13 cellular contexts compared by ENCODE assay signal in the genomic region with DNA sequence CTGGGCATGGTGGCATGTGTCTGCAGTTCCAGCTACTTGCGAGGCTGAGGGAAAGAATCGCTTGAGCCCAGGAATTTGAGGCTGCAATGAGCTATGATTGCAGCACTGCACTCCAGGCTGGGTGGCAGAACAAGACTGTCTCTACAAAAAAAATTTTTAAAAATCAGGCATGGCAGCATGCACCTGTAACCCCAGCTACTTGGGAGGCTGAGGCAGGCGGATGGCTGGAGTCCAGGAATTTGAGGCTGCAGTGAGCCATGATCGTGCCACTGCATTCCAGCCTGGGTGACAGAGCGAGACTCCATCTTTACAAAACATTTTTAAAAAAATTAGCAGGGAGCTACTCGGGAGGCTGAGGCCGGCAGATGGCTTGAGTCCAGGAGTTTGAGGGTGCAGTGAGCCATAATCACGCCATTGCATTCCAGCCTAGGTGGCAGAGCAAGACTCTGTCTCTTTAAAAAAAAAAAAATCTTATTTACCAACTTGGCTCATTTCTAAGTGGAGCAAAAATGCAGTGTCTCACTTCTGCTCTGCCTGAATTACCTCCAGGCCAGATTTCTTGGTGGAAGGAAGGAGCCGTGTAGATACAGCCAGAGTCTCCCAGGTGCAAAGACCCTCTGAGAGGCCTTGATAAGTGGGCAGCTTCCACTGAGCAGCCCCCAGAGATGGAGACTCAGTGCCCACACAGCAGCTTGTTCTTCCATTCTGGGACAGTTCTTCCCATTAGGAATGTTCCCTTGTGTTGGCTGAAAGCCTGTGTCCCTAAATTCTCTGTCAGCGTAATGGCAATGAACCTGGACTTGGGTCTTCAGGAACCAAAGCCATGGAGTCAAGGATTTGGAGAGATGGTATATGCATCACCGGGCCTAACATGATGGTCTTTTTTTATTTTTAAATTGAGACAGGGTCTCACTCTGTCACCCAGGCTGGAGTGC. TPM values are rescaled to one million over a fixed set of nuclear protein-coding genes. Genes with fewer than 3 reads are reported as not detected.
DNase-seq lines count a peak whose midpoint lies in the region; ATAC-seq and TF ChIP-seq lines count a peak whose summit lies in the region.
"Had no signal": no experiment of that assay in that cellular context is flagged by ENCODE, and none has a peak within 500 bp of the region (broad histone marks: within the 10 kb centered on the region; RNA-seq: fewer than 3 reads in every experiment).

No MANE protein-coding gene starts in this region.

- no peak overlapping the region for H3K27ac Mint-ChIP-seq in activated CD8-positive, alpha-beta T cell treated with anti-CD3 and anti-CD28 coated beads, Interleukin-2, amount 10 ng/mL, durations not matched to agents 7 days and 5 days

- no peak for ATAC-seq in activated CD8-positive, alpha-beta T cell treated with anti-CD3 and anti-CD28 coated beads, Interleukin-2, amount 10 ng/mL, durations not matched to agents 7 days and 5 days
- ATAC-seq: stimulated activated naive CD8-positive, alpha-beta T cell treated with anti-CD3 and anti-CD28 coated beads, Interleukin-15, Interleukin-2, amounts not matched to agents 100 U/mL and 50 U/mL, for 24 hours had no signal

- no peaks in the 10 kb centered on the region for H3K36me3 ChIP-seq in esophagus squamous epithelium
- no peaks in the 10 kb centered on the region for H3K36me3 ChIP-seq in prostate gland
- H3K36me3 ChIP-seq: ovary, Peyer's patch had no signal

- peak overlapping the region; percentile 56 to 96 (median 84) for H3K27ac ChIP-seq in esophagus squamous epithelium
- H3K27ac ChIP-seq in prostate gland, result peak overlapping the region; percentile 61 to 62

- no peaks in the 10 kb centered on the region for H3K4me1 Mint-ChIP-seq in activated CD8-positive, alpha-beta T cell treated with anti-CD3 and anti-CD28 coated beads, Interleukin-2, amount 10 ng/mL, durations not matched to agents 7 days and 5 days (ENCODE audit: low read depth)

- TF ChIP-seq POLR2A in esophagus squamous epithelium (IDR thresholded peaks at IDR 0.05) (no peak), prostate gland (IDR thresholded peaks at IDR 0.05) (no peak)

- 40 to 51% methylated on average over 10 to 11 of the region's 11 CpGs for WGBS in esophagus squamous epithelium, 2 donors
- 45% methylated on average over 11 of the region's 11 CpGs for WGBS in prostate gland

- H3K27me3 ChIP-seq in esophagus squamous epithelium, result no peaks in the 10 kb centered on the region
- H3K27me3 ChIP-seq in prostate gland (replicated peaks; ENCODE audit: insufficient read depth), result no peaks in the 10 kb centered on the region
- H3K27me3 ChIP-seq: ovary, Peyer's patch had no signal

- CTCF ChIA-PET in activated CD8-positive, alpha-beta T cell treated with anti-CD3 and anti-CD28 coated beads, Interleukin-2, amount 10 ng/mL, durations not matched to agents 7 days and 5 days (lab: Charles Lee), result no interaction called here

- intact Hi-C loops in esophagus squamous epithelium (cut with DNase I), result no loop called here
- intact Hi-C loops in prostate gland (cut with DNase I), result no loop called here

- TF ChIP-seq CTCF in esophagus squamous epithelium (IDR thresholded peaks at IDR 0.05), result no peak
- no peak for TF ChIP-seq CTCF in prostate gland (IDR thresholded peaks at IDR 0.05)

- H3K4me1 ChIP-seq in esophagus squamous epithelium (peaks cover 38 to 67% (median 43%) of the 10 kb centered on the region in 3 donors), prostate gland (replicated peaks) (peaks cover 21% of the 10 kb centered on the region)

- no peaks in the 10 kb centered on the region for H3K9me3 Mint-ChIP-seq in activated CD8-positive, alpha-beta T cell treated with anti-CD3 and anti-CD28 coated beads, Interleukin-2, amount 10 ng/mL, durations not matched to agents 7 days and 5 days (ENCODE audit: insufficient read depth)

- DNase-seq in DMS79 (lab: John Stamatoyannopoulos, UW), result peak; percentile 72
- DNase-seq in RPMI7951 (ENCODE audit: low read depth), result peak; percentile 77
- no peak for DNase-seq in esophagus squamous epithelium (lab: John Stamatoyannopoulos, UW)
- no peak for DNase-seq in prostate gland (ENCODE audit: low spot score)
- DNase-seq in Kasumi-1 (lab: John Stamatoyannopoulos, UW), result no peak
- no peak for DNase-seq in middle frontal gyrus (ENCODE audit: extremely low spot score, low spot score)
- no peak for DNase-seq in NCI-H128 (lab: John Stamatoyannopoulos, UW; ENCODE audit: unreplicated experiment)
- no peak for DNase-seq in activated CD8-positive, alpha-beta T cell treated with anti-CD3 and anti-CD28 coated beads, Interleukin-2, amount 10 ng/mL, durations not matched to agents 7 days and 5 days
- DNase-seq: activated T-cell treated with anti-CD3 and anti-CD28 coated beads, Interleukin-2, amount 50 U/mL, for 1 hour; erythroblast; Peyer's patch; stimulated activated naive CD8-positive, alpha-beta T cell treated with anti-CD3 and anti-CD28 coated beads, Interleukin-15, Interleukin-2, amounts not matched to agents 100 U/mL and 50 U/mL, for 24 hours had no signal

- no peaks in the 10 kb centered on the region for H3K36me3 Mint-ChIP-seq in activated CD8-positive, alpha-beta T cell treated with anti-CD3 and anti-CD28 coated beads, Interleukin-2, amount 10 ng/mL, durations not matched to agents 7 days and 5 days (ENCODE audit: low read depth)

- H3K4me3 ChIP-seq in esophagus squamous epithelium (no peak overlapping the region), prostate gland (no peak overlapping the region)
- H3K4me3 ChIP-seq: ovary, Peyer's patch had no signal

- POLR2A ChIA-PET in activated CD8-positive, alpha-beta T cell treated with anti-CD3 and anti-CD28 coated beads, Interleukin-2, amount 10 ng/mL, durations not matched to agents 7 days and 5 days (lab: Charles Lee), result interaction anchor here (0.6 kb wide), 1 partner anchor 385 kb away, joined by 3 read pairs; no protein-coding TSS in a partner anchor

- H3K9me3 ChIP-seq in esophagus squamous epithelium (no peaks in the 10 kb centered on the region), prostate gland (no peaks in the 10 kb centered on the region)
- H3K9me3 ChIP-seq: ovary, Peyer's patch had no signal

- peaks cover 2% of the 10 kb centered on the region for H3K27me3 Mint-ChIP-seq in activated CD8-positive, alpha-beta T cell treated with anti-CD3 and anti-CD28 coated beads, Interleukin-2, amount 10 ng/mL, durations not matched to agents 7 days and 5 days (ENCODE audit: low read depth)

- no peak overlapping the region for H3K4me3 Mint-ChIP-seq in activated CD8-positive, alpha-beta T cell treated with anti-CD3 and anti-CD28 coated beads, Interleukin-2, amount 10 ng/mL, durations not matched to agents 7 days and 5 days

RNA-seq across cellular contexts. Expression of gene GTF2IRD1, which starts 30.0 kb away (rescaled TPM):
- 4.8 and 6.4 TPM in 2 replicates for total RNA-seq in RPMI7951 (2014; rRNA removed; shearing (Covaris generic))
- total RNA-seq in esophagus squamous epithelium, result 10 to 100 TPM; 26.8 to 35.6 (median 28.5) TPM
- 10 to 100 TPM; 24.0 to 36.6 TPM for total RNA-seq in prostate gland
- total RNA-seq in activated CD8-positive, alpha-beta T cell treated with anti-CD3 and anti-CD28 coated beads, Interleukin-2, amount 10 ng/mL, durations not matched to agents 7 days and 5 days, result not detected

Comparison
In these comparisons a context has a peak if more than half of its experiments do, and no peak if none do; other contexts are left out.
1. DNase-seq: peak in DMS79 (single experiment) and RPMI7951 (single experiment); none in esophagus squamous epithelium (single experiment), prostate gland (single experiment), Kasumi-1 (0 of 2), middle frontal gyrus (single experiment), NCI-H128 (single experiment) and activated CD8-positive, alpha-beta T cell treated with anti-CD3 and anti-CD28 coated beads, Interleukin-2, amount 10 ng/mL, durations not matched to agents 7 days and 5 days (single experiment).